In the genomic region with DNA sequence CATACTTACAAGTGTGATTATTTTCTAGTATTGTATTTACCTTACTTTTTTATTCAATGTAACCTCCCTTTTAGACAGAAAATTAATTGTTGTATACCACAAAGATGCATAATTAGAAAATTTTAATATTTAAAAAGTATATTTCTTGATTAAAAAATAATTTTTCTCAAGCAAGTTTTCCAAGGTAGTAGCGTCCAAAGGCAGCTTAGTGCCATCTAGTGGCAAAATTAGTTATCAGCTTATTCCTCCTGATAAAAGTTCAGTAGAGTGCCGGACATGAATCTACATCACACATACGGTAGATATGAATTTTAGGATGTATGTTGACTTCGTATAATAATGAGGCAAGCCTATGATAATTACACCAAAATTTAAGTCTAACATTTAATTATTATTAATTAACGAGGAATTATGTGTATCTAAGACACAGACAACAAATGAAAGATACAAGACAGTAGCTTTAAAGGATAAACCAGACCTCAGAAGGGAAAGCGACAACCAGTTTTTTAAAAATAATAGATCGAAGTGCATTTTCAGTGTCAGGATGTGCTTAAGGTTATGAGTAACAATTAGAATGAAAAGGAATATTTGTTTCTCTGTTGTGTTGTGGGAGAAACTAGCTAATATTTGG, we compare ENCODE assay signal across 8 cellular contexts.
DNase-seq lines count a peak whose midpoint lies in the region; ATAC-seq and TF ChIP-seq lines count a peak whose summit lies in the region.

No MANE protein-coding gene starts in this region.

- H3K4me1 ChIP-seq in cardiac muscle cell (ENCODE audit: low read depth) (peaks cover 22% of the 10 kb centered on the region), mammary epithelial cell (ENCODE audit: insufficient read depth, low read length) (peaks cover 3% of the 10 kb centered on the region)

- in situ Hi-C loops in mammary epithelial cell (cut with MboI; ENCODE audit: low sequenced_read_pairs in 2 of 2): loop anchor here (10.0 to 25.0 kb wide), 3 partner anchors 275 to 700 kb away; no protein-coding TSS in a partner anchor

- no peak overlapping the region for H3K4me3 Mint-ChIP-seq in activated CD4-positive, alpha-beta memory T cell treated with anti-CD3 and anti-CD28 coated beads for 36 hours

- H4K20me1 ChIP-seq in mammary epithelial cell (ENCODE audit: insufficient read depth, low read length): no peaks in the 10 kb centered on the region

- H3K9me3 ChIP-seq in cardiac muscle cell (ENCODE audit: low read depth) (no peaks in the 10 kb centered on the region), mammary epithelial cell (replicated peaks; ENCODE audit: insufficient read depth, low read length) (no peaks in the 10 kb centered on the region)

- H3K4me1 Mint-ChIP-seq in activated CD4-positive, alpha-beta memory T cell treated with anti-CD3 and anti-CD28 coated beads for 36 hours (ENCODE audit: low read depth): no peaks in the 10 kb centered on the region

- no peaks in the 10 kb centered on the region for H3K36me3 Mint-ChIP-seq in activated CD4-positive, alpha-beta memory T cell treated with anti-CD3 and anti-CD28 coated beads for 36 hours

- POLR2A ChIA-PET in activated CD4-positive, alpha-beta memory T cell treated with anti-CD3 and anti-CD28 coated beads for 36 hours (lab: Charles Lee): no interaction called here

- TF ChIP-seq CTCF in cardiac muscle cell (IDR thresholded peaks at IDR 0.05; ENCODE audit: low read depth, low read length) (peak; percentile 71), mammary epithelial cell (conservative IDR thresholded peaks at IDR 0.05 in 1 of 2, IDR thresholded peaks at IDR 0.05 in 1 of 2; ENCODE audit: extremely low read depth in 1 of 2, insufficient read depth in 1 of 2, low read depth in 1 of 2, low read length in 2 of 2) (peak; percentile 69 to 75)

- dilution Hi-C loops in mammary epithelial cell (cut with HindIII; ENCODE audit: low sequenced_read_pairs): no loop called here

- peak overlapping the region; percentile 42 for H3K4me2 ChIP-seq in mammary epithelial cell (ENCODE audit: insufficient read depth, low read depth, low read length)

- no peaks in the 10 kb centered on the region for H3K27me3 Mint-ChIP-seq in activated CD4-positive, alpha-beta memory T cell treated with anti-CD3 and anti-CD28 coated beads for 36 hours

- H3K36me3 ChIP-seq in cardiac muscle cell (no peaks in the 10 kb centered on the region), mammary epithelial cell (ENCODE audit: insufficient read depth, low read length) (no peaks in the 10 kb centered on the region)

- no TSS peak for BruUV-seq in mammary epithelial cell (replicated peaks; lab: Mats Ljungman, UMichigan)

- CTCF ChIA-PET in mammary epithelial cell (lab: Charles Lee; ENCODE audit: low non-redundant PET): interaction anchor here (0.6 to 1.4 kb wide), 2 partner anchors 62 to 275 kb away, joined by 3 to 15 read pairs; no protein-coding TSS in a partner anchor
- CTCF ChIA-PET in activated CD4-positive, alpha-beta memory T cell treated with anti-CD3 and anti-CD28 coated beads for 36 hours (lab: Charles Lee): interaction anchor here (0.6 to 1.7 kb wide), 4 partner anchors 24 to 389 kb away, joined by 3 to 5 read pairs (median 4); no protein-coding TSS in a partner anchor

- H3K27ac Mint-ChIP-seq in activated CD4-positive, alpha-beta memory T cell treated with anti-CD3 and anti-CD28 coated beads for 36 hours: no peak overlapping the region

- intact Hi-C loops in cardiac septum (cut with DNase I) (loop anchor here (5.0 kb wide), 1 partner anchor 275 kb away; no protein-coding TSS in a partner anchor), mammary epithelial cell (cut with micrococcal nuclease) (loop anchor here (1.0 to 5.0 kb wide), 3 partner anchors 135 to 700 kb away; no protein-coding TSS in a partner anchor)
- intact Hi-C loops in activated CD4-positive, alpha-beta memory T cell treated with anti-CD3 and anti-CD28 coated beads for 36 hours (cut with micrococcal nuclease): loop anchor here (5.0 kb wide), 1 partner anchor 705 kb away; no protein-coding TSS in a partner anchor

- H2AFZ ChIP-seq in mammary epithelial cell (ENCODE audit: low read depth, low read length): no peak overlapping the region

- no peak overlapping the region for H3K9ac ChIP-seq in mammary epithelial cell (ENCODE audit: insufficient read depth, low read length)

- H3K27ac ChIP-seq in cardiac muscle cell: no peak overlapping the region
- H3K27ac ChIP-seq in mammary epithelial cell (ENCODE audit: insufficient read depth, low read depth, low read length): no peak overlapping the region

- no peaks in the 10 kb centered on the region for H3K79me2 ChIP-seq in mammary epithelial cell (ENCODE audit: insufficient read depth, low read length)

- peak; percentile 67 to 73 for DNase-seq in cardiac muscle cell (ENCODE audit: low read depth in 1 of 2, low spot score in 1 of 2)
- no peak for DNase-seq in cardiac septum (ENCODE audit: low spot score)
- DNase-seq in NCI-H345 treated with DMSO at 0.1 percent for 48 hours (lab: John Stamatoyannopoulos, UW; ENCODE audit: unreplicated experiment): peak; percentile 44
- peak; percentile 29 for DNase-seq in mammary epithelial cell
- DNase-seq in medulla oblongata (ENCODE audit: extremely low spot score): peak; percentile 48
- no peak for DNase-seq in activated CD4-positive, alpha-beta memory T cell treated with anti-CD3 and anti-CD28 coated beads for 36 hours
- no peak for DNase-seq in stimulated activated CD8-positive, alpha-beta memory T cell treated with anti-CD3 and anti-CD28 coated beads, Interleukin-4, amount 100 ng/mL, for 48 hours

- H3K4me3 ChIP-seq in cardiac muscle cell (no peak overlapping the region), mammary epithelial cell (replicated peaks in 1 of 3; ENCODE audit: insufficient read depth in 1 of 3, low read depth in 2 of 3, low read length in 3 of 3) (no peak overlapping the region)

- WGBS in mammary epithelial cell (ENCODE audit: low coverage, missing lambda C conversion rate): 15% methylated on average over 7 of the region's 7 CpGs

- no peaks in the 10 kb centered on the region for H3K27me3 ChIP-seq in cardiac muscle cell
- H3K27me3 ChIP-seq in mammary epithelial cell (ENCODE audit: insufficient read depth, low read length): no peaks in the 10 kb centered on the region

- H3K9me3 Mint-ChIP-seq in activated CD4-positive, alpha-beta memory T cell treated with anti-CD3 and anti-CD28 coated beads for 36 hours: peaks cover 9% of the 10 kb centered on the region

- ATAC-seq in HG02642 (IDR thresholded peaks at IDR 0.05; ENCODE audit: poor library complexity, unreplicated experiment): peak; percentile 76

Comparison
In these comparisons a context has a peak if more than half of its experiments do, and no peak if none do; other contexts are left out.
1. DNase-seq: peak in cardiac muscle cell (2 of 2), NCI-H345 treated with DMSO at 0.1 percent for 48 hours (single experiment), mammary epithelial cell (single experiment) and medulla oblongata (single experiment); none in cardiac septum (single experiment), activated CD4-positive, alpha-beta memory T cell treated with anti-CD3 and anti-CD28 coated beads for 36 hours (single experiment) and stimulated activated CD8-positive, alpha-beta memory T cell treated with anti-CD3 and anti-CD28 coated beads, Interleukin-4, amount 100 ng/mL, for 48 hours (single experiment).